In genomic region chr7:55052726-55053431, GRCh38 we compare ENCODE assay signal across 19 cellular contexts. TPM values are rescaled to one million over a fixed set of nuclear protein-coding genes. Genes with fewer than 3 reads are reported as not detected.
DNase-seq lines count a peak whose midpoint lies in the region; ATAC-seq, FAIRE-seq and TF ChIP-seq lines count a peak whose summit lies in the region.
"Had no signal": no experiment of that assay in that cellular context is flagged by ENCODE, and none has a peak within 500 bp of the region (broad histone marks: within the 10 kb centered on the region; RNA-seq: fewer than 3 reads in every experiment).

No MANE protein-coding gene starts in this region.

- CTCF ChIA-PET in A549 (lab: Yijun Ruan, JAX), result interaction anchor here (0.6 to 5.3 kb wide), 13 partner anchors 10 to 281 kb away, joined by 3 to 26 read pairs (median 4); no protein-coding TSS in a partner anchor
- CTCF ChIA-PET in Panc1 (lab: Charles Lee), result no interaction called here
- CTCF ChIA-PET in activated naive CD4-positive, alpha-beta T cell treated with anti-CD3 and anti-CD28 coated beads, Interleukin-2, amount 10 ng/mL, durations not matched to agents 7 days and 5 days (lab: Charles Lee), result no interaction called here

- H3K4me1 Mint-ChIP-seq in activated naive CD4-positive, alpha-beta T cell treated with anti-CD3 and anti-CD28 coated beads, Interleukin-2, amount 10 ng/mL, durations not matched to agents 7 days and 5 days, result no peaks in the 10 kb centered on the region
- H3K4me1 Mint-ChIP-seq: naive thymus-derived CD8-positive, alpha-beta T cell had no signal

- H2AFZ ChIP-seq in osteoblast (ENCODE audit: low read length), result no peak overlapping the region

- no peak overlapping the region for H3K27ac Mint-ChIP-seq in activated naive CD4-positive, alpha-beta T cell treated with anti-CD3 and anti-CD28 coated beads, Interleukin-2, amount 10 ng/mL, durations not matched to agents 7 days and 5 days
- H3K27ac Mint-ChIP-seq: activated T-helper 1 cell treated with anti-CD3 and anti-CD28 coated beads, Interleukin-12 subunit alpha, Interleukin-12 subunit beta, Interleukin-2, Interleukin-4 antibody, amounts not matched to agents 30 ng/mL and 10 ng/mL and 1 ng/mL, durations not matched to agents 14 hours and 24 hours and 36 hours; naive thymus-derived CD8-positive, alpha-beta T cell had no signal

- H3K27me3 ChIP-seq in Panc1 (ENCODE audit: control insufficient read depth, insufficient read depth, low read length), result no peaks in the 10 kb centered on the region
- no peaks in the 10 kb centered on the region for H3K27me3 ChIP-seq in osteoblast (ENCODE audit: insufficient read depth, low read length)
- H3K27me3 ChIP-seq: right lobe of liver had no signal

- H3K4me3 ChIP-seq in A549, result no peak overlapping the region
- H3K4me3 ChIP-seq in Panc1 (ENCODE audit: low read depth in 2 of 2, low read length in 2 of 2), result no peak overlapping the region
- peak overlapping the region; percentile 4 for H3K4me3 ChIP-seq in epithelial cell of esophagus (ENCODE audit: low read length)
- H3K4me3 ChIP-seq in osteoblast (ENCODE audit: insufficient read depth, low read length), result no peak overlapping the region
- H3K4me3 ChIP-seq: right lobe of liver had no signal

- H3K4me3 Mint-ChIP-seq in activated naive CD4-positive, alpha-beta T cell treated with anti-CD3 and anti-CD28 coated beads, Interleukin-2, amount 10 ng/mL, durations not matched to agents 7 days and 5 days, result no peak overlapping the region
- H3K4me3 Mint-ChIP-seq: activated T-helper 1 cell treated with anti-CD3 and anti-CD28 coated beads, Interleukin-12 subunit alpha, Interleukin-12 subunit beta, Interleukin-2, Interleukin-4 antibody, amounts not matched to agents 30 ng/mL and 10 ng/mL and 1 ng/mL, durations not matched to agents 14 hours and 24 hours and 36 hours; naive thymus-derived CD8-positive, alpha-beta T cell had no signal

- TF ChIP-seq EP300 in A549 (IDR thresholded peaks at IDR 0.05), result no peak

- H3K36me3 ChIP-seq in Panc1 (ENCODE audit: control insufficient read depth, insufficient read depth, low read length) (no peaks in the 10 kb centered on the region), osteoblast (ENCODE audit: insufficient read depth, low read length) (peaks cover 5% of the 10 kb centered on the region)
- H3K36me3 ChIP-seq: right lobe of liver had no signal

- no peak for TF ChIP-seq RAD21 in A549 (conservative IDR thresholded peaks at IDR 0.05 in 1 of 2, IDR thresholded peaks at IDR 0.05 in 1 of 2)

- BruUV-seq in Panc1 (replicated peaks; lab: Mats Ljungman, UMichigan), result no TSS peak

- TF ChIP-seq POLR2A in A549 (IDR thresholded peaks at IDR 0.05; ENCODE audit: low read length), result no peak

- in situ Hi-C loops in Panc1 (cut with HindIII; ENCODE audit: low pct_unique_long_range_greater_than_20kb, low sequenced_read_pairs), result no loop called here

- no peaks in the 10 kb centered on the region for H3K9me3 Mint-ChIP-seq in activated naive CD4-positive, alpha-beta T cell treated with anti-CD3 and anti-CD28 coated beads, Interleukin-2, amount 10 ng/mL, durations not matched to agents 7 days and 5 days
- H3K9me3 Mint-ChIP-seq: activated T-helper 1 cell treated with anti-CD3 and anti-CD28 coated beads, Interleukin-12 subunit alpha, Interleukin-12 subunit beta, Interleukin-2, Interleukin-4 antibody, amounts not matched to agents 30 ng/mL and 10 ng/mL and 1 ng/mL, durations not matched to agents 14 hours and 24 hours and 36 hours had no signal

- H3K27ac ChIP-seq in A549 (peak overlapping the region; percentile 85 to 92), Panc1 (ENCODE audit: low read length) (peak overlapping the region; percentile 53), osteoblast (ENCODE audit: low read depth, low read length) (peak overlapping the region; percentile 91)
- H3K27ac ChIP-seq: right lobe of liver had no signal

- intact Hi-C loops in Panc1 (cut with micrococcal nuclease; ENCODE audit: unreplicated experiment), result no loop called here

- no peak for FAIRE-seq in A549 (lab: Jason Lieb, UNC)

- no peak for DNase-seq in A549 (ENCODE audit: low read depth in 1 of 2, low spot score in 1 of 2)
- DNase-seq in Panc1 (ENCODE audit: low read depth, low spot score), result no peak
- peak; percentile 74 for DNase-seq in epithelial cell of esophagus (ENCODE audit: low read depth)
- no peak for DNase-seq in osteoblast (ENCODE audit: insufficient read length, low spot score, missing footprints)
- DNase-seq in activated naive CD4-positive, alpha-beta T cell treated with anti-CD3 and anti-CD28 coated beads, Interleukin-2, amount 10 ng/mL, durations not matched to agents 7 days and 5 days, result no peak
- no peak for DNase-seq in NCI-H524 treated with DMSO at 0.1 percent for 48 hours (lab: John Stamatoyannopoulos, UW)
- DNase-seq in activated naive CD4-positive, alpha-beta T cell treated with anti-CD3 and anti-CD28 coated beads, Interleukin-2, amount 50 U/mL, for 16 hours, result no peak
- DNase-seq: activated CD4-positive, alpha-beta T cell treated with anti-CD3 and anti-CD28 coated beads, Interleukin-2, amount 50 U/mL, for 48 hours; Calu3; effector CD8-positive, alpha-beta T cell; Kasumi-1; left colon; naive thymus-derived CD8-positive, alpha-beta T cell; NCI-H187; NCI-H526 treated with DMSO at 0.1 percent for 48 hours; right lobe of liver; stimulated activated naive CD8-positive, alpha-beta T cell treated with anti-CD3 and anti-CD28 coated beads, Interleukin-15, Interleukin-2, amounts not matched to agents 100 U/mL and 50 U/mL, for 24 hours had no signal

- H3K36me3 Mint-ChIP-seq in activated naive CD4-positive, alpha-beta T cell treated with anti-CD3 and anti-CD28 coated beads, Interleukin-2, amount 10 ng/mL, durations not matched to agents 7 days and 5 days, result no peaks in the 10 kb centered on the region
- H3K36me3 Mint-ChIP-seq: naive thymus-derived CD8-positive, alpha-beta T cell had no signal

- H3K9me3 ChIP-seq in A549, result no peaks in the 10 kb centered on the region
- H3K9me3 ChIP-seq in Panc1 (ENCODE audit: control insufficient read depth, insufficient read depth, low read depth, low read length), result no peaks in the 10 kb centered on the region
- H3K9me3 ChIP-seq in osteoblast (ENCODE audit: low read depth, low read length), result no peaks in the 10 kb centered on the region
- H3K9me3 ChIP-seq: right lobe of liver had no signal

- H4K20me1 ChIP-seq in osteoblast (ENCODE audit: insufficient read depth, low read length), result peaks cover 5% of the 10 kb centered on the region

- H3K4me2 ChIP-seq in A549 (peak overlapping the region; percentile 35), osteoblast (ENCODE audit: insufficient read depth, low read length) (peak overlapping the region; percentile 17)

- no peak for ATAC-seq in A549
- ATAC-seq in Panc1, result no peak
- no peak for ATAC-seq in HG03139 (IDR thresholded peaks at IDR 0.05; ENCODE audit: unreplicated experiment)
- ATAC-seq: left colon; naive thymus-derived CD8-positive, alpha-beta T cell; right lobe of liver; stimulated activated naive CD8-positive, alpha-beta T cell treated with anti-CD3 and anti-CD28 coated beads, Interleukin-15, Interleukin-2, amounts not matched to agents 100 U/mL and 50 U/mL, for 24 hours had no signal

- H3K27me3 Mint-ChIP-seq in activated naive CD4-positive, alpha-beta T cell treated with anti-CD3 and anti-CD28 coated beads, Interleukin-2, amount 10 ng/mL, durations not matched to agents 7 days and 5 days, result peaks cover 4% of the 10 kb centered on the region

- 62% methylated on average over 13 of the region's 13 CpGs for WGBS in A549 (ENCODE audit: missing lambda C conversion rate)

- TF ChIP-seq CTCF in A549 (IDR thresholded peaks at IDR 0.05), result no peak
- TF ChIP-seq CTCF in Panc1 (IDR thresholded peaks at IDR 0.05), result no peak
- TF ChIP-seq CTCF in epithelial cell of esophagus (IDR thresholded peaks at IDR 0.05; ENCODE audit: insufficient read depth, low read depth, low read length, missing control alignments), result no peak
- no peak for TF ChIP-seq CTCF in osteoblast (IDR thresholded peaks at IDR 0.05; ENCODE audit: extremely low read depth, low read depth, low read length)

- POLR2A ChIA-PET in A549 (lab: Yijun Ruan, JAX), result no interaction called here
- POLR2A ChIA-PET in Panc1 (lab: Charles Lee), result no interaction called here

- H3K79me2 ChIP-seq in osteoblast (ENCODE audit: insufficient read depth, low read length), result peaks cover 90% of the 10 kb centered on the region

- H3K4me1 ChIP-seq in A549 (peaks cover 99% of the 10 kb centered on the region), Panc1 (ENCODE audit: control insufficient read depth, insufficient read depth, low read length) (peaks cover 62% of the 10 kb centered on the region), osteoblast (ENCODE audit: insufficient read depth, low read length) (peaks cover 70% of the 10 kb centered on the region)

TF ChIP-seq in A549, 52 proteins besides CTCF, POLR2A, EP300 and RAD21 (continues in another document):
- no peak for TF ChIP-seq FOSB (CRISPR knock-in tag; IDR thresholded peaks at IDR 0.05)
- TF ChIP-seq POLR2AphosphoS2 (conservative IDR thresholded peaks at IDR 0.05; ENCODE audit: low read length), result no peak
- no peak for TF ChIP-seq ESRRA (IDR thresholded peaks at IDR 0.05; ENCODE audit: borderline replicate concordance, low read length)
- TF ChIP-seq ELK1 (IDR thresholded peaks at IDR 0.05; ENCODE audit: low read depth, low read length), result no peak
- TF ChIP-seq, protein P1, sequence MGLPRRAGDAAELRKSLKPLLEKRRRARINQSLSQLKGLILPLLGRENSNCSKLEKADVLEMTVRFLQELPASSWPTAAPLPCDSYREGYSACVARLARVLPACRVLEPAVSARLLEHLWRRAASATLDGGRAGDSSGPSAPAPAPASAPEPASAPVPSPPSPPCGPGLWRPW (IDR thresholded peaks at IDR 0.05), result no peak
- TF ChIP-seq CEBPB (IDR thresholded peaks at IDR 0.05), result no peak
- TF ChIP-seq NR3C1 (IDR thresholded peaks at IDR 0.05), result no peak
- no peak for TF ChIP-seq TP53 (CRISPR knock-in tag; IDR thresholded peaks at IDR 0.05)
- TF ChIP-seq RFX5 (IDR thresholded peaks at IDR 0.05), result no peak

RNA-seq across cellular contexts. Expression of gene EGFR, which starts 34.1 kb away (rescaled TPM):
- polyA plus RNA-seq in A549 (2011; rRNA removed) (59.5 and 61.4 TPM in 2 replicates), A549 (2017; fragmentation: RNase III; extraction: RNeasy Plus Mini Kit Qiagen cat#74134 plus additional on column Dnase treatment) (62.2 to 64.1 TPM (median 63.8 TPM) in 3 replicates)
- 25.3 and 28.2 TPM in 2 replicates for polyA plus RNA-seq in A549 (2012; cell fraction: cytosol; rRNA removed)
- polyA plus RNA-seq in A549 (2012; cell fraction: nucleus; rRNA removed), result 61.4 and 73.8 TPM in 2 replicates
- 125 and 165 TPM in 2 replicates for polyA minus RNA-seq in A549 (2011; rRNA and poly(A)+ RNA removed)
- total RNA-seq in Panc1 (2021; ENCODE audit: unreplicated experiment) (156 TPM), osteoblast (104 and 110 TPM in 2 replicates)
- polyA plus RNA-seq in Panc1 (2012; ENCODE audit: insufficient read length), result 68.6 TPM
- total RNA-seq: naive thymus-derived CD8-positive, alpha-beta T cell had no signal
- polyA plus RNA-seq: naive thymus-derived CD8-positive, alpha-beta T cell had no signal
